11 cellular contexts compared by ENCODE assay signal in genomic region chr7:105020926-105021325, GRCh38. TPM values are rescaled to one million over a fixed set of nuclear protein-coding genes. Genes with fewer than 3 reads are reported as not detected.
A peak's percentile ranks its signal among the peaks of the same experiment; 100 is the strongest.
DNase-seq lines count a peak whose midpoint lies in the region; ATAC-seq and TF ChIP-seq lines count a peak whose summit lies in the region.
"Had no signal": no experiment of that assay in that cellular context is flagged by ENCODE, and none has a peak within 500 bp of the region (broad histone marks: within the 10 kb centered on the region; RNA-seq: fewer than 3 reads in every experiment).

No MANE protein-coding gene starts in this region.

- H3K79me2 ChIP-seq in neural cell (replicated peaks; ENCODE audit: insufficient read depth, low read length): peaks cover 100% of the 10 kb centered on the region

- no peak for DNase-seq in CD8-positive, alpha-beta T cell
- DNase-seq in HFFc6 (no peak), esophagus squamous epithelium (lab: John Stamatoyannopoulos, UW) (no peak)
- DNase-seq in activated naive CD8-positive, alpha-beta T cell treated with anti-CD3 and anti-CD28 coated beads for 36 hours: no peak
- DNase-seq: activated CD4-positive, alpha-beta T cell treated with anti-CD3 and anti-CD28 coated beads, Interleukin-2, amount 50 U/mL, for 1 hour; DMS79; H9; right cardiac atrium had no signal

- peaks cover 69% of the 10 kb centered on the region for H4K20me1 ChIP-seq in neural cell (ENCODE audit: insufficient read depth)

- intact Hi-C loops in CD8-positive, alpha-beta T cell (cut with DNase I, micrococcal nuclease): loop anchor here in 1 of 2 experiments (2.0 kb wide), 1 partner anchor 18 kb away; no protein-coding TSS in a partner anchor
- intact Hi-C loops in esophagus squamous epithelium (cut with DNase I): no loop called here

- TF ChIP-seq CTCF in CD8-positive, alpha-beta T cell (IDR thresholded peaks at IDR 0.05): no peak
- TF ChIP-seq CTCF in HFFc6 (IDR thresholded peaks at IDR 0.05) (no peak), neural cell (IDR thresholded peaks at IDR 0.05; ENCODE audit: poor library complexity, severe bottlenecking) (no peak), esophagus squamous epithelium (IDR thresholded peaks at IDR 0.05) (no peak)

- H3K4me1 ChIP-seq in CD8-positive, alpha-beta T cell (ENCODE audit: insufficient read depth, low read length): peaks cover 75% of the 10 kb centered on the region
- peaks cover 26 to 100% (median 62%) of the 10 kb centered on the region in 3 donors for H3K4me1 ChIP-seq in esophagus squamous epithelium

- H3K4me3 Mint-ChIP-seq in CD8-positive, alpha-beta T cell: peak overlapping the region; percentile 68
- no peak overlapping the region; the same call in 1 of the 2 replicates for H3K4me3 Mint-ChIP-seq in HFFc6
- H3K4me3 Mint-ChIP-seq in activated naive CD8-positive, alpha-beta T cell treated with anti-CD3 and anti-CD28 coated beads for 36 hours: peak overlapping the region; percentile 43
- H3K4me3 Mint-ChIP-seq: H9 had no signal

- no peak for TF ChIP-seq EP300 in neural cell (conservative IDR thresholded peaks at IDR 0.05; ENCODE audit: poor library complexity, severe bottlenecking)

- H3K9ac ChIP-seq in neural cell (ENCODE audit: low read length): no peak overlapping the region

- no peaks in the 10 kb centered on the region for H3K27me3 ChIP-seq in CD8-positive, alpha-beta T cell (ENCODE audit: insufficient read depth, low read length)
- H3K27me3 ChIP-seq in neural cell (ENCODE audit: insufficient read depth, low read depth, low read length) (no peaks in the 10 kb centered on the region), esophagus squamous epithelium (no peaks in the 10 kb centered on the region)

- POLR2A ChIA-PET in CD8-positive, alpha-beta T cell (lab: Charles Lee): interaction anchor here (1.5 kb wide), 1 partner anchor 37 kb away, joined by 5 read pairs; no protein-coding TSS in a partner anchor

- peaks cover 26% of the 10 kb centered on the region for H3K36me3 Mint-ChIP-seq in CD8-positive, alpha-beta T cell
- no peaks in the 10 kb centered on the region; the same call in 1 of the 2 replicates for H3K36me3 Mint-ChIP-seq in HFFc6 (ENCODE audit: low read depth)
- peaks cover 40% of the 10 kb centered on the region for H3K36me3 Mint-ChIP-seq in activated naive CD8-positive, alpha-beta T cell treated with anti-CD3 and anti-CD28 coated beads for 36 hours

- H3K4me1 Mint-ChIP-seq in CD8-positive, alpha-beta T cell (ENCODE audit: low read depth): peaks cover 84% of the 10 kb centered on the region
- H3K4me1 Mint-ChIP-seq in HFFc6 (ENCODE audit: low read depth): peaks cover 88% of the 10 kb centered on the region
- peaks cover 71% of the 10 kb centered on the region for H3K4me1 Mint-ChIP-seq in activated naive CD8-positive, alpha-beta T cell treated with anti-CD3 and anti-CD28 coated beads for 36 hours

- no peak overlapping the region for H3K4me2 ChIP-seq in neural cell (ENCODE audit: low read length)

- no peaks in the 10 kb centered on the region for H3K9me3 ChIP-seq in CD8-positive, alpha-beta T cell (ENCODE audit: low read length)
- H3K9me3 ChIP-seq in neural cell (ENCODE audit: low read length): no peaks in the 10 kb centered on the region
- no peaks in the 10 kb centered on the region for H3K9me3 ChIP-seq in esophagus squamous epithelium

- no peaks in the 10 kb centered on the region for H3K9me3 Mint-ChIP-seq in CD8-positive, alpha-beta T cell
- H3K9me3 Mint-ChIP-seq in HFFc6: no peaks in the 10 kb centered on the region
- H3K9me3 Mint-ChIP-seq in activated naive CD8-positive, alpha-beta T cell treated with anti-CD3 and anti-CD28 coated beads for 36 hours: no peaks in the 10 kb centered on the region
- H3K9me3 Mint-ChIP-seq: H9 had no signal

- CTCF ChIA-PET in CD8-positive, alpha-beta T cell (lab: Charles Lee): interaction anchor here (1.0 kb wide), 1 partner anchor 14 kb away, joined by 3 read pairs; no protein-coding TSS in a partner anchor

- 36 to 44% methylated on average over 3 of the region's 3 CpGs for WGBS in esophagus squamous epithelium, 2 donors

- H3K36me3 ChIP-seq in CD8-positive, alpha-beta T cell (ENCODE audit: insufficient read depth, low read length): no peaks in the 10 kb centered on the region
- H3K36me3 ChIP-seq in neural cell (ENCODE audit: insufficient read depth, low read length) (no peaks in the 10 kb centered on the region), esophagus squamous epithelium (no peaks in the 10 kb centered on the region)

- no peak for ATAC-seq in CD8-positive, alpha-beta T cell
- ATAC-seq in GM19035 (IDR thresholded peaks at IDR 0.05; ENCODE audit: unreplicated experiment) (no peak), esophagus mucosa (no peak)
- ATAC-seq: right cardiac atrium had no signal

- no peaks in the 10 kb centered on the region for H3F3A ChIP-seq in neural cell (ENCODE audit: insufficient read depth, low read length, poor library complexity, severe bottlenecking)

- no peak for TF ChIP-seq RAD21 in neural cell (conservative IDR thresholded peaks at IDR 0.05)

- no peak for TF ChIP-seq POLR2A in esophagus squamous epithelium (IDR thresholded peaks at IDR 0.05)

- H2AFZ ChIP-seq in neural cell (ENCODE audit: low read depth, low read length): no peak overlapping the region

- no peak overlapping the region for H3K4me3 ChIP-seq in CD8-positive, alpha-beta T cell (ENCODE audit: low read depth, low read length)
- H3K4me3 ChIP-seq in neural cell (ENCODE audit: low read length): peak overlapping the region; percentile 28
- peak overlapping the region in 1 of 4 donors; percentile 20 for H3K4me3 ChIP-seq in esophagus squamous epithelium

- no peak overlapping the region for H3K27ac ChIP-seq in CD8-positive, alpha-beta T cell (ENCODE audit: low read depth, low read length)
- H3K27ac ChIP-seq in neural cell (ENCODE audit: low read length) (no peak overlapping the region), esophagus squamous epithelium (peak overlapping the region in 2 of 4 donors; percentile 34 to 56)

- peak overlapping the region; percentile 32 for H3K27ac Mint-ChIP-seq in CD8-positive, alpha-beta T cell
- peak overlapping the region; percentile 52; the same call in 1 of the 2 replicates for H3K27ac Mint-ChIP-seq in HFFc6
- peak overlapping the region; percentile 51 for H3K27ac Mint-ChIP-seq in activated naive CD8-positive, alpha-beta T cell treated with anti-CD3 and anti-CD28 coated beads for 36 hours
- H3K27ac Mint-ChIP-seq: H9 had no signal

- H3K9me2 ChIP-seq in neural cell (ENCODE audit: insufficient read depth, low read length): no peaks in the 10 kb centered on the region

- H3K27me3 Mint-ChIP-seq in CD8-positive, alpha-beta T cell (ENCODE audit: low read depth): no peaks in the 10 kb centered on the region
- no peaks in the 10 kb centered on the region for H3K27me3 Mint-ChIP-seq in HFFc6 (ENCODE audit: insufficient read depth)
- H3K27me3 Mint-ChIP-seq in activated naive CD8-positive, alpha-beta T cell treated with anti-CD3 and anti-CD28 coated beads for 36 hours: no peaks in the 10 kb centered on the region

TF ChIP-seq in neural cell, 6 proteins besides CTCF, POLR2A, EP300 and RAD21:
- no peak for TF ChIP-seq POLR2AphosphoS5 (IDR thresholded peaks at IDR 0.05)

RNA-seq across cellular contexts. Expression of gene KMT2E, which starts 6.9 kb away (rescaled TPM):
- 100 to 1,000 TPM; 320 TPM for total RNA-seq in CD8-positive, alpha-beta T cell
- 10 to 100 TPM; 39.7 to 53.4 (median 50.1) TPM for total RNA-seq in HFFc6 (2021; fragmentation: NEBNext Ultra II Directional; extraction: Animal tissue kit (Norgen Biotek cat#: 25700))
- total RNA-seq in activated naive CD8-positive, alpha-beta T cell treated with anti-CD3 and anti-CD28 coated beads for 36 hours: 10 to 100 TPM; 58.0 to 62.4 TPM
- polyA plus RNA-seq in neural cell: 78.4 and 91.8 TPM in 2 replicates
- 367 and 473 TPM in 2 replicates for polyA minus RNA-seq in neural cell
- total RNA-seq in esophagus mucosa: 29.0 TPM
- 10 to 100 TPM; 37.2 to 80.5 (median 54.4) TPM for total RNA-seq in esophagus squamous epithelium
